In the genomic region with DNA sequence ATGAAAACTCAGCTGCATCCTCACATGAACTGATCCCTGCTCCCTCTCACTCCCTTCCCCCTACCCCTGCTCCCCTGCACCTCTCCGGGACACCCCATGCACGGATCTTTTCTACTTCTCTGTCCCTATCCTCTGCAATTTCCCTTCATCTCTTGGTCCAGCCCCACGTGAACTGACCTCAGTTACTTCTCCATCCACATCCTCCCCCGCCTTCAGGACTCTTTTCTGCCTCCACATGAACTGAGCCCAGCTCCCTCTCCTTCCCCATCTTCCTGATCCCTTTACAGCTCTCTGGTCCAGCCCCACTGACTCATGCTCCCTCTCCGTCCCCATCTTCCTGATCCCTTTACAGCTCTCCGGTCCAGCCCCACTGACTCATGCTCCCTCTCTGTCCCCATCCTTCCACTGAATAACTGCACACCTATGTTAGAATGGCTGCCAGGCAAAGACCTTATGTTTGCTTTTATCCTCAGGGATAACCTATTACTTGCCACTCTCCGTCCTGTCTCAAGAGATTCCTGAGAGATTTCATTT, we compare ENCODE assay signal across 25 cellular contexts. TPM values are rescaled to one million over a fixed set of nuclear protein-coding genes. Genes with fewer than 3 reads are reported as not detected.
"Had no signal": no experiment of that assay in that cellular context is flagged by ENCODE, and none has a peak within 500 bp of the region (broad histone marks: within the 10 kb centered on the region; RNA-seq: fewer than 3 reads in every experiment).

No MANE protein-coding gene starts in this region.

- ATAC-seq: activated CD8-positive, alpha-beta T cell treated with anti-CD3 and anti-CD28 coated beads, Interleukin-2, amount 10 ng/mL, durations not matched to agents 7 days and 5 days; lower lobe of right lung; natural killer cell; pancreas; stimulated activated effector memory CD8-positive, alpha-beta T cell treated with anti-CD3 and anti-CD28 coated beads, Interleukin-12 subunit alpha, Interleukin-12 subunit beta, amount 100 ng/mL, for 72 hours had no signal

- H3K9me3 ChIP-seq: esophagus squamous epithelium, lower lobe of right lung, neutrophil, pancreas, sigmoid colon, stomach had no signal

- H3K27ac Mint-ChIP-seq: activated B cell treated with CpG ODN at 0.5 μM for 24 hours; activated CD4-positive, alpha-beta T cell treated with anti-CD3 and anti-CD28 coated beads, Interleukin-2, amount 10 ng/mL, durations not matched to agents 7 days and 5 days; activated CD8-positive, alpha-beta T cell treated with anti-CD3 and anti-CD28 coated beads, Interleukin-2, amount 10 ng/mL, durations not matched to agents 7 days and 5 days; activated T-cell treated with anti-CD3 and anti-CD28 coated beads, Interleukin-2, amount 50 U/mL, for 24 hours; natural killer cell; stimulated activated effector memory CD8-positive, alpha-beta T cell treated with anti-CD3 and anti-CD28 coated beads, Interleukin-12 subunit alpha, Interleukin-12 subunit beta, amount 100 ng/mL, for 72 hours had no signal

- H3K4me1 Mint-ChIP-seq: activated B cell treated with CpG ODN at 0.5 μM for 24 hours; stimulated activated effector memory CD8-positive, alpha-beta T cell treated with anti-CD3 and anti-CD28 coated beads, Interleukin-12 subunit alpha, Interleukin-12 subunit beta, amount 100 ng/mL, for 72 hours had no signal

- H3K4me1 ChIP-seq: lower lobe of right lung, pancreas had no signal

- H3K36me3 Mint-ChIP-seq: natural killer cell; stimulated activated effector memory CD8-positive, alpha-beta T cell treated with anti-CD3 and anti-CD28 coated beads, Interleukin-12 subunit alpha, Interleukin-12 subunit beta, amount 100 ng/mL, for 72 hours had no signal

- H3K27me3 ChIP-seq: brain microvascular endothelial cell, esophagus squamous epithelium, sigmoid colon had no signal

- H3K4me3 ChIP-seq: coronary artery, esophagus squamous epithelium, lower lobe of right lung, pancreas, sigmoid colon, stomach had no signal

- DNase-seq: activated B cell treated with CpG ODN at 0.5 μM for 24 hours; activated CD4-positive, alpha-beta T cell treated with anti-CD3 and anti-CD28 coated beads, Interleukin-2, amount 10 ng/mL, durations not matched to agents 7 days and 5 days; activated CD8-positive, alpha-beta T cell treated with anti-CD3 and anti-CD28 coated beads, Interleukin-2, amount 10 ng/mL, durations not matched to agents 7 days and 5 days; activated naive CD4-positive, alpha-beta T cell treated with anti-CD3 and anti-CD28 coated beads, Interleukin-2, amount 50 U/mL, for 16 hours; activated T-cell treated with anti-CD3 and anti-CD28 coated beads, Interleukin-2, amount 50 U/mL, for 24 hours; aorta; brain microvascular endothelial cell; esophagus squamous epithelium; foreskin melanocyte; glutamatergic neuron; hypothalamus; islet precursor cell; lower lobe of right lung; natural killer cell; pancreas; sigmoid colon; stimulated activated CD4-positive, alpha-beta T cell treated with anti-CD3 and anti-CD28 coated beads, Interleukin-4, amount 100 ng/mL, for 24 hours; stomach; trophoblast cell had no signal

- H3K27ac ChIP-seq: brain microvascular endothelial cell, coronary artery, esophagus squamous epithelium, lower lobe of right lung, neutrophil, pancreas, sigmoid colon, stomach had no signal

- H3K36me3 ChIP-seq: brain microvascular endothelial cell, pancreas had no signal

- H3K4me3 Mint-ChIP-seq: activated B cell treated with CpG ODN at 0.5 μM for 24 hours; activated CD4-positive, alpha-beta T cell treated with anti-CD3 and anti-CD28 coated beads, Interleukin-2, amount 10 ng/mL, durations not matched to agents 7 days and 5 days; activated CD8-positive, alpha-beta T cell treated with anti-CD3 and anti-CD28 coated beads, Interleukin-2, amount 10 ng/mL, durations not matched to agents 7 days and 5 days; activated T-cell treated with anti-CD3 and anti-CD28 coated beads, Interleukin-2, amount 50 U/mL, for 24 hours; natural killer cell; stimulated activated effector memory CD8-positive, alpha-beta T cell treated with anti-CD3 and anti-CD28 coated beads, Interleukin-12 subunit alpha, Interleukin-12 subunit beta, amount 100 ng/mL, for 72 hours had no signal

- H3K9me3 Mint-ChIP-seq: activated B cell treated with CpG ODN at 0.5 μM for 24 hours; activated CD4-positive, alpha-beta T cell treated with anti-CD3 and anti-CD28 coated beads, Interleukin-2, amount 10 ng/mL, durations not matched to agents 7 days and 5 days; activated T-cell treated with anti-CD3 and anti-CD28 coated beads, Interleukin-2, amount 50 U/mL, for 24 hours; natural killer cell; stimulated activated effector memory CD8-positive, alpha-beta T cell treated with anti-CD3 and anti-CD28 coated beads, Interleukin-12 subunit alpha, Interleukin-12 subunit beta, amount 100 ng/mL, for 72 hours had no signal

RNA-seq across cellular contexts. Expression of gene MAGEA6, which starts 55.4 kb away (rescaled TPM):
- total RNA-seq: activated B cell treated with CpG ODN at 0.5 μM for 24 hours; activated CD4-positive, alpha-beta T cell treated with anti-CD3 and anti-CD28 coated beads, Interleukin-2, amount 10 ng/mL, durations not matched to agents 7 days and 5 days; activated CD8-positive, alpha-beta T cell treated with anti-CD3 and anti-CD28 coated beads, Interleukin-2, amount 10 ng/mL, durations not matched to agents 7 days and 5 days; aorta; esophagus squamous epithelium; lower lobe of right lung; natural killer cell; pancreas; renal cortical epithelial cell; sigmoid colon; stomach; T-helper 2 cell treated with Interferon-gamma antibody and Interleukin-4, amounts not matched to agents 100 ng/mL and 5 ng/mL, for 36 hours; temporal lobe had no signal
